In the genomic region with DNA sequence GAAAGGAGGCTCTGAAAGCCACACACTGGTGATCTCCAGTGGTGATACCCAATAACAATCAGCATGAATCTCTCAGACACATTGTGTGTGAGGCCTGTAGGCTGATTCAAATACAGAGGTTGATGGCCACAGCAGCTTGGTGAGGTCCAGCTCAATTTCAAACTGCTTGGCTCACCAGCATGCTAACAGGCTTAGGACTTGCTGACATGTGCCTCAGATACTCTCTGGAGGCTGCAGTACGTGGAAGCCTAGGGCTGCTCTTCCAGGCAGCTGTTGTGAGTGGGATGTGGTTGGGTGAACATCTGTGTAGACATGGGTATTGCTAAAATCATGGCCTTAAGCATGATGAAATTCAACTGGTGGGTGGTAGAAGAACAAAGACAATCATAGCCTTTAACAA, we compare ENCODE assay signal across 1 cellular context.
TF ChIP-seq lines count a peak whose summit lies in the region.

No MANE protein-coding gene starts in this region.

TF ChIP-seq in IMR-90, 13 proteins besides CTCF, POLR2A, EP300 and RAD21:
- TF ChIP-seq ELK1 (IDR thresholded peaks at IDR 0.05; ENCODE audit: borderline replicate concordance, low read depth, low read length): no peak
